In genomic region chr3:87805670-87806069, GRCh38 we compare ENCODE assay signal across 17 cellular contexts. TPM values are rescaled to one million over a fixed set of nuclear protein-coding genes. Genes with fewer than 3 reads are reported as not detected.
DNase-seq lines count a peak whose midpoint lies in the region; ATAC-seq and TF ChIP-seq lines count a peak whose summit lies in the region.
"Had no signal": no experiment of that assay in that cellular context is flagged by ENCODE, and none has a peak within 500 bp of the region (broad histone marks: within the 10 kb centered on the region; RNA-seq: fewer than 3 reads in every experiment).

No MANE protein-coding gene starts in this region.

- H3K27me3 ChIP-seq in hepatocyte = no peaks in the 10 kb centered on the region
- H3K27me3 ChIP-seq: body of pancreas, tibial nerve had no signal

- ATAC-seq in GM18870 (IDR thresholded peaks at IDR 0.05; ENCODE audit: unreplicated experiment) = peak; percentile 96
- peak; percentile 90 for ATAC-seq in GM21528 (IDR thresholded peaks at IDR 0.05; ENCODE audit: low FRiP score, unreplicated experiment)
- peak; percentile 91 for ATAC-seq in HG02970 (IDR thresholded peaks at IDR 0.05; ENCODE audit: low FRiP score, unreplicated experiment)
- peak; percentile 91 for ATAC-seq in HG03520 (IDR thresholded peaks at IDR 0.05; ENCODE audit: unreplicated experiment)
- no peak for ATAC-seq in T-cell (replicated peaks in 1 of 4)
- ATAC-seq: activated CD8-positive, alpha-beta memory T cell treated with anti-CD3 and anti-CD28 coated beads, Interleukin-2, amount 10 ng/mL, durations not matched to agents 7 days and 5 days; body of pancreas; lower lobe of right lung; natural killer cell had no signal

- H3K27me3 Mint-ChIP-seq in T-cell = peaks cover 4 to 11% of the 10 kb centered on the region in 2 donors

- no peak overlapping the region for H3K4me2 ChIP-seq in hepatocyte

- H3K9me3 Mint-ChIP-seq in T-cell = no peaks in the 10 kb centered on the region
- H3K9me3 Mint-ChIP-seq: natural killer cell had no signal

- H3K9me2 ChIP-seq in hepatocyte (replicated peaks; ENCODE audit: insufficient read depth) = no peaks in the 10 kb centered on the region

- no peaks in the 10 kb centered on the region for H3K36me3 Mint-ChIP-seq in T-cell
- H3K36me3 Mint-ChIP-seq: activated CD8-positive, alpha-beta memory T cell treated with anti-CD3 and anti-CD28 coated beads, Interleukin-2, amount 10 ng/mL, durations not matched to agents 7 days and 5 days; natural killer cell had no signal

- no peaks in the 10 kb centered on the region for H3K9me3 ChIP-seq in hepatocyte (ENCODE audit: low read depth)
- H3K9me3 ChIP-seq: body of pancreas, lower lobe of right lung, tibial nerve had no signal

- no peak for DNase-seq in foreskin melanocyte
- no peak for DNase-seq in hepatocyte (ENCODE audit: low spot score)
- no peak for DNase-seq in T-cell
- no peak for DNase-seq in activated CD4-positive, alpha-beta T cell treated with anti-CD3 and anti-CD28 coated beads for 4 hours
- DNase-seq: activated CD8-positive, alpha-beta memory T cell treated with anti-CD3 and anti-CD28 coated beads, Interleukin-2, amount 10 ng/mL, durations not matched to agents 7 days and 5 days; activated naive CD4-positive, alpha-beta T cell; body of pancreas; lower lobe of right lung; natural killer cell; NCI-H446 had no signal

- peaks cover 0 to 9% (median 6%) of the 10 kb centered on the region in 3 donors for H3K4me1 Mint-ChIP-seq in T-cell
- H3K4me1 Mint-ChIP-seq: activated CD8-positive, alpha-beta memory T cell treated with anti-CD3 and anti-CD28 coated beads, Interleukin-2, amount 10 ng/mL, durations not matched to agents 7 days and 5 days had no signal

- CTCF ChIA-PET in T-cell (lab: Charles Lee) = no interaction called here

- no peaks in the 10 kb centered on the region for H3K36me3 ChIP-seq in hepatocyte (replicated peaks; ENCODE audit: insufficient read depth, low read depth)
- H3K36me3 ChIP-seq: lower lobe of right lung, tibial nerve had no signal

- no peak overlapping the region for H3K4me3 Mint-ChIP-seq in T-cell
- H3K4me3 Mint-ChIP-seq: activated CD8-positive, alpha-beta memory T cell treated with anti-CD3 and anti-CD28 coated beads, Interleukin-2, amount 10 ng/mL, durations not matched to agents 7 days and 5 days had no signal

- no peak overlapping the region for H3K4me3 ChIP-seq in hepatocyte
- H3K4me3 ChIP-seq: body of pancreas, lower lobe of right lung, tibial nerve had no signal

- H3K79me2 ChIP-seq in hepatocyte = no peaks in the 10 kb centered on the region

- H3K4me1 ChIP-seq in hepatocyte (ENCODE audit: insufficient read depth) = no peaks in the 10 kb centered on the region
- H3K4me1 ChIP-seq: body of pancreas, lower lobe of right lung, tibial nerve had no signal

- TF ChIP-seq CTCF in hepatocyte (IDR thresholded peaks at IDR 0.05; ENCODE audit: poor library complexity) = no peak

- POLR2A ChIA-PET in T-cell (lab: Charles Lee) = no interaction called here

- no peak overlapping the region for H3K27ac Mint-ChIP-seq in T-cell
- H3K27ac Mint-ChIP-seq: activated CD8-positive, alpha-beta memory T cell treated with anti-CD3 and anti-CD28 coated beads, Interleukin-2, amount 10 ng/mL, durations not matched to agents 7 days and 5 days had no signal

- WGBS in hepatocyte (ENCODE audit: low lambda C conversion rate, missing lambda C conversion rate) = 73% methylated on average over 5 of the region's 5 CpGs

- H2AFZ ChIP-seq in hepatocyte = no peak overlapping the region

- H4K20me1 ChIP-seq in hepatocyte (ENCODE audit: insufficient read depth, poor library complexity, severe bottlenecking) = no peaks in the 10 kb centered on the region

- no peak overlapping the region for H3K27ac ChIP-seq in hepatocyte
- H3K27ac ChIP-seq: body of pancreas, lower lobe of right lung, tibial nerve had no signal

RNA-seq across cellular contexts. Expression of gene HTR1F, which starts 13.2 kb away (rescaled TPM):
- total RNA-seq in hepatocyte (not detected in 2 replicates), T-cell (under 1 TPM in 3 of 5 donors, not detected in 2; 0.15 to 0.20 (median 0.15) TPM)
- not detected in 2 replicates for polyA plus RNA-seq in hepatocyte
- total RNA-seq: activated CD8-positive, alpha-beta memory T cell treated with anti-CD3 and anti-CD28 coated beads, Interleukin-2, amount 10 ng/mL, durations not matched to agents 7 days and 5 days; dermis microvascular lymphatic vessel endothelial cell; OCI-LY7 had no signal

Comparison
In these comparisons a context has a peak if more than half of its experiments do, and no peak if none do; other contexts are left out.
1. ATAC-seq: peak in GM18870 (single experiment), GM21528 (single experiment), HG02970 (single experiment) and HG03520 (single experiment); none in T-cell (0 of 4).